ENCODE assay signal across 1 cellular context in genomic region chr9:97501177-97501971, GRCh38.
TF ChIP-seq lines count a peak whose summit lies in the region.

TMOD1 (plus strand) TSS chr9:97501666; CDS start chr9:97524189, 22,523 bp downstream.

TF ChIP-seq in K562, 482 proteins besides CTCF, POLR2A, EP300 and RAD21 (continued from another document and continues in another):
- TF ChIP-seq CUX1 (CRISPR knock-in tag; IDR thresholded peaks at IDR 0.05) (no peak), SMARCE1 (IDR thresholded peaks at IDR 0.05) (no peak), USF2 (CRISPR knock-in tag; IDR thresholded peaks at IDR 0.05) (no peak), HDAC6 (IDR thresholded peaks at IDR 0.05; ENCODE audit: low read depth, low read length) (no peak), MITF (IDR thresholded peaks at IDR 0.05) (no peak), BRD4 (IDR thresholded peaks at IDR 0.05) (no peak), KLF13 (tag; IDR thresholded peaks at IDR 0.05; ENCODE audit: borderline replicate concordance, low read depth) (no peak), TCF7 (IDR thresholded peaks at IDR 0.05; ENCODE audit: borderline replicate concordance) (peak; percentile 30; the same call in 1 of the 2 replicates), JUND (IDR thresholded peaks at IDR 0.05; ENCODE audit: borderline replicate concordance, low read depth, low read length) (0 out of 2 replicates have a peak, but pooled peaks have one; percentile 13), JUND (tag; IDR thresholded peaks at IDR 0.05; ENCODE audit: borderline replicate concordance, low read depth, low read length) (no peak), ZNF436 (CRISPR knock-in tag; IDR thresholded peaks at IDR 0.05) (no peak), ZFP30 (CRISPR knock-in tag; IDR thresholded peaks at IDR 0.05; ENCODE audit: borderline replicate concordance) (no peak), BDP1 (IDR thresholded peaks at IDR 0.05; ENCODE audit: insufficient read depth, insufficient read length) (no peak), BCL6 (CRISPR knock-in tag; IDR thresholded peaks at IDR 0.05) (no peak), C11orf30 (IDR thresholded peaks at IDR 0.05; ENCODE audit: low read depth) (no peak), KDM5B (IDR thresholded peaks at IDR 0.05; ENCODE audit: insufficient replicate concordance, low read depth, low read length) (peak; percentile 1), ZNF407 (IDR thresholded peaks at IDR 0.05; ENCODE audit: low read depth) (no peak), ATF3 (IDR thresholded peaks at IDR 0.05) (no peak), ATF3 (CRISPR knock-in tag; conservative IDR thresholded peaks at IDR 0.05) (no peak), ARID2 (IDR thresholded peaks at IDR 0.05) (no peak), HNRNPLL (IDR thresholded peaks at IDR 0.05; ENCODE audit: low read depth, low read length, poor library complexity, severe bottlenecking) (peak; percentile 38), ZNF212 (CRISPR knock-in tag; IDR thresholded peaks at IDR 0.05) (no peak), HDAC2 (IDR thresholded peaks at IDR 0.05) (peak; percentile 43; the same call in 1 of the 2 replicates), NFE2 (IDR thresholded peaks at IDR 0.05; ENCODE audit: low read depth) (no peak), HNRNPUL1 (IDR thresholded peaks at IDR 0.05; ENCODE audit: low read length) (no peak), NUFIP1 (IDR thresholded peaks at IDR 0.05; ENCODE audit: partially characterized antibody) (no peak), CXXC5 (CRISPR knock-in tag; IDR thresholded peaks at IDR 0.05) (peak; percentile 64), ZC3H4 (CRISPR knock-in tag; IDR thresholded peaks at IDR 0.05; ENCODE audit: borderline replicate concordance) (no peak), ZNF146 (CRISPR knock-in tag; IDR thresholded peaks at IDR 0.05; ENCODE audit: unreplicated experiment) (no peak), E2F5 (CRISPR knock-in tag; IDR thresholded peaks at IDR 0.05) (no peak), DNMT1 (IDR thresholded peaks at IDR 0.05) (no peak), ZNF354B (CRISPR knock-in tag; IDR thresholded peaks at IDR 0.05) (no peak), ZNF224 (CRISPR knock-in tag; IDR thresholded peaks at IDR 0.05) (no peak), SMARCA5 (IDR thresholded peaks at IDR 0.05) (no peak), NR3C1 (CRISPR knock-in tag; IDR thresholded peaks at IDR 0.05) (no peak), ZNF586 (CRISPR knock-in tag; conservative IDR thresholded peaks at IDR 0.05) (no peak), ZNF76 (CRISPR knock-in tag; IDR thresholded peaks at IDR 0.05; ENCODE audit: borderline replicate concordance) (no peak), ADNP (tag; IDR thresholded peaks at IDR 0.05) (no peak), PKNOX1 (IDR thresholded peaks at IDR 0.05) (no peak), ZNF780A (CRISPR knock-in tag; IDR thresholded peaks at IDR 0.05) (no peak), PHF21A (IDR thresholded peaks at IDR 0.05; ENCODE audit: borderline replicate concordance, low read depth) (peak; percentile 59; the same call in 1 of the 2 replicates), XRCC5 (IDR thresholded peaks at IDR 0.05; ENCODE audit: low read depth, low read length) (0 out of 2 replicates have a peak, but pooled peaks have one; percentile 23), SP1 (CRISPR knock-in tag; IDR thresholded peaks at IDR 0.05) (peak; percentile 28; the same call in 1 of the 2 replicates), POLR3A (IDR thresholded peaks at IDR 0.05; ENCODE audit: borderline replicate concordance, extremely low read depth, insufficient read depth, insufficient read length) (no peak)
- TF ChIP-seq, protein P1, sequence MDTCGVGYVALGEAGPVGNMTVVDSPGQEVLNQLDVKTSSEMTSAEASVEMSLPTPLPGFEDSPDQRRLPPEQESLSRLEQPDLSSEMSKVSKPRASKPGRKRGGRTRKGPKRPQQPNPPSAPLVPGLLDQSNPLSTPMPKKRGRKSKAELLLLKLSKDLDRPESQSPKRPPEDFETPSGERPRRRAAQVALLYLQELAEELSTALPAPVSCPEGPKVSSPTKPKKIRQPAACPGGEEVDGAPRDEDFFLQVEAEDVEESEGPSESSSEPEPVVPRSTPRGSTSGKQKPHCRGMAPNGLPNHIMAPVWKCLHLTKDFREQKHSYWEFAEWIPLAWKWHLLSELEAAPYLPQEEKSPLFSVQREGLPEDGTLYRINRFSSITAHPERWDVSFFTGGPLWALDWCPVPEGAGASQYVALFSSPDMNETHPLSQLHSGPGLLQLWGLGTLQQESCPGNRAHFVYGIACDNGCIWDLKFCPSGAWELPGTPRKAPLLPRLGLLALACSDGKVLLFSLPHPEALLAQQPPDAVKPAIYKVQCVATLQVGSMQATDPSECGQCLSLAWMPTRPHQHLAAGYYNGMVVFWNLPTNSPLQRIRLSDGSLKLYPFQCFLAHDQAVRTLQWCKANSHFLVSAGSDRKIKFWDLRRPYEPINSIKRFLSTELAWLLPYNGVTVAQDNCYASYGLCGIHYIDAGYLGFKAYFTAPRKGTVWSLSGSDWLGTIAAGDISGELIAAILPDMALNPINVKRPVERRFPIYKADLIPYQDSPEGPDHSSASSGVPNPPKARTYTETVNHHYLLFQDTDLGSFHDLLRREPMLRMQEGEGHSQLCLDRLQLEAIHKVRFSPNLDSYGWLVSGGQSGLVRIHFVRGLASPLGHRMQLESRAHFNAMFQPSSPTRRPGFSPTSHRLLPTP (IDR thresholded peaks at IDR 0.05; ENCODE audit: borderline replicate concordance, extremely low read depth, insufficient read length): no peak
